ENCODE assay signal across 23 cellular contexts in the genomic region with DNA sequence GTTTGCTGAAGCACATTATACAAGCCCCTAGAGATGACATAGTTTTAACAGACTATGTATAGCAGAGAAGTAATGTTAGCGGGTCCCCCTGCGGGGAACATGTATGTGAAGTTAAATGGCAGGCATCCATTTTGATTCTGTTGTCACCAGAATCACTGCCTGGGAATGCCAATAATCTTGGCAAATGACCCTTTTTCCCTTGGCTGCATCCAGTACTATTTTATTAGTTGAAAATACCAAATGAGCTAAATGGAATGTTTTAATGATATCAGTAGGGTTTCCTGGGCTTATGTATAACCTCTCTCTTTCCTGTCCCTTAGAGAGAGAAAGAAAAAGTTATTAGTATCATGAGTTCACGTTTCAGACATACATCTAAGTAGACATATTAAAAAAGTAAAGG.
"Had no signal": no experiment of that assay in that cellular context is flagged by ENCODE, and none has a peak within 500 bp of the region (broad histone marks: within the 10 kb centered on the region; RNA-seq: fewer than 3 reads in every experiment).

No MANE protein-coding gene starts in this region.

- DNase-seq: activated CD4-positive, alpha-beta T cell treated with anti-CD3 and anti-CD28 coated beads for 36 hours; activated CD8-positive, alpha-beta memory T cell treated with anti-CD3 and anti-CD28 coated beads, Interleukin-2, amount 50 U/mL, for 48 hours; activated CD8-positive, alpha-beta T cell treated with anti-CD3 and anti-CD28 coated beads for 36 hours; activated naive CD4-positive, alpha-beta T cell treated with anti-CD3 and anti-CD28 coated beads, Interleukin-2, amount 50 U/mL, for 16 hours; activated naive CD8-positive, alpha-beta T cell treated with anti-CD3 and anti-CD28 coated beads, Interleukin-2, amount 10 ng/mL, durations not matched to agents 7 days and 5 days; activated T-cell treated with anti-CD3 and anti-CD28 coated beads, Interleukin-2, amount 50 U/mL, for 1 hour; anterior cingulate cortex; Karpas-422; NCI-H1092; NCI-H1417; NCI-H2029; NCI-H2107; NCI-H345; NCI-H510A; NCI-H526 treated with DMSO at 0.1 percent for 48 hours; NCI-H82; SIG-M5; T-helper 1 cell; WERI-Rb-1 had no signal

- H3K4me3 ChIP-seq: adrenal gland, K562 had no signal

- H3K36me3 Mint-ChIP-seq: activated naive CD8-positive, alpha-beta T cell treated with anti-CD3 and anti-CD28 coated beads, Interleukin-2, amount 10 ng/mL, durations not matched to agents 7 days and 5 days; brain had no signal

- H3K4me3 Mint-ChIP-seq: activated CD4-positive, alpha-beta T cell treated with anti-CD3 and anti-CD28 coated beads for 36 hours; activated CD8-positive, alpha-beta T cell treated with anti-CD3 and anti-CD28 coated beads for 36 hours; activated naive CD8-positive, alpha-beta T cell treated with anti-CD3 and anti-CD28 coated beads, Interleukin-2, amount 10 ng/mL, durations not matched to agents 7 days and 5 days; brain; central memory CD8-positive, alpha-beta T cell had no signal

- H3K9me3 Mint-ChIP-seq: activated CD8-positive, alpha-beta T cell treated with anti-CD3 and anti-CD28 coated beads for 36 hours; activated naive CD8-positive, alpha-beta T cell treated with anti-CD3 and anti-CD28 coated beads, Interleukin-2, amount 10 ng/mL, durations not matched to agents 7 days and 5 days; brain; central memory CD8-positive, alpha-beta T cell had no signal

- H3K27ac Mint-ChIP-seq: activated CD4-positive, alpha-beta T cell treated with anti-CD3 and anti-CD28 coated beads for 36 hours; activated CD8-positive, alpha-beta T cell treated with anti-CD3 and anti-CD28 coated beads for 36 hours; activated naive CD8-positive, alpha-beta T cell treated with anti-CD3 and anti-CD28 coated beads, Interleukin-2, amount 10 ng/mL, durations not matched to agents 7 days and 5 days; brain had no signal

- ATAC-seq: activated CD4-positive, alpha-beta T cell treated with anti-CD3 and anti-CD28 coated beads for 36 hours; activated CD8-positive, alpha-beta T cell treated with anti-CD3 and anti-CD28 coated beads for 36 hours; K562 had no signal

- H3K4me1 Mint-ChIP-seq: activated CD4-positive, alpha-beta T cell treated with anti-CD3 and anti-CD28 coated beads for 36 hours; activated naive CD8-positive, alpha-beta T cell treated with anti-CD3 and anti-CD28 coated beads, Interleukin-2, amount 10 ng/mL, durations not matched to agents 7 days and 5 days; central memory CD8-positive, alpha-beta T cell had no signal

- H3K36me3 ChIP-seq: adrenal gland, WERI-Rb-1 had no signal

- H3K9me3 ChIP-seq: adrenal gland had no signal

- H3K27me3 ChIP-seq: adrenal gland had no signal

- H3K27ac ChIP-seq: WERI-Rb-1 had no signal

- H3K27me3 Mint-ChIP-seq: activated CD4-positive, alpha-beta T cell treated with anti-CD3 and anti-CD28 coated beads for 36 hours; activated CD8-positive, alpha-beta T cell treated with anti-CD3 and anti-CD28 coated beads for 36 hours; activated naive CD8-positive, alpha-beta T cell treated with anti-CD3 and anti-CD28 coated beads, Interleukin-2, amount 10 ng/mL, durations not matched to agents 7 days and 5 days; central memory CD8-positive, alpha-beta T cell had no signal
